34 cellular contexts compared by ENCODE assay signal in genomic region chr16:47486856-47487255, GRCh38. TPM values are rescaled to one million over a fixed set of nuclear protein-coding genes. Genes with fewer than 3 reads are reported as not detected.
DNase-seq lines count a peak whose midpoint lies in the region; ATAC-seq and TF ChIP-seq lines count a peak whose summit lies in the region.
"Had no signal": no experiment of that assay in that cellular context is flagged by ENCODE, and none has a peak within 500 bp of the region (broad histone marks: within the 10 kb centered on the region; RNA-seq: fewer than 3 reads in every experiment).

No MANE protein-coding gene starts in this region.

- H3K36me3 Mint-ChIP-seq in memory B cell: peaks cover 26% of the 10 kb centered on the region

- H3K27me3 Mint-ChIP-seq in memory B cell: no peaks in the 10 kb centered on the region
- H3K27me3 Mint-ChIP-seq: activated CD4-positive, alpha-beta memory T cell treated with anti-CD3 and anti-CD28 coated beads, Interleukin-2, amount 10 ng/mL, durations not matched to agents 7 days and 5 days; B cell; central memory CD8-positive, alpha-beta T cell had no signal

- no peaks in the 10 kb centered on the region for H3K4me1 ChIP-seq in A673 (ENCODE audit: insufficient read depth, low read length, poor library complexity, severe bottlenecking)
- H3K4me1 ChIP-seq: body of pancreas, parathyroid adenoma, testis had no signal

- peaks cover 34% of the 10 kb centered on the region for H3K9me3 ChIP-seq in A673 (ENCODE audit: low read depth, low read length, poor library complexity, severe bottlenecking)
- H3K9me3 ChIP-seq: testis had no signal

- CTCF ChIA-PET in A673 (lab: Charles Lee): no interaction called here

- BruUV-seq in A673 (replicated peaks; lab: Mats Ljungman, UMichigan): no TSS peak

- POLR2A ChIA-PET in A673 (lab: Charles Lee; ENCODE audit: low non-redundant PET): no interaction called here

- ATAC-seq in GM18861 (IDR thresholded peaks at IDR 0.05; ENCODE audit: unreplicated experiment) (peak; percentile 68), GM19467 (IDR thresholded peaks at IDR 0.05; ENCODE audit: unreplicated experiment) (peak; percentile 52), HG03175 (IDR thresholded peaks at IDR 0.05; ENCODE audit: unreplicated experiment) (peak; percentile 67), memory B cell (ENCODE audit: low read depth) (no peak)
- ATAC-seq: body of pancreas; CD8-positive, alpha-beta T cell; heart left ventricle; left ventricle myocardium superior; stimulated activated naive CD8-positive, alpha-beta T cell treated with anti-CD3 and anti-CD28 coated beads, Interleukin-15, Interleukin-2, amounts not matched to agents 100 U/mL and 50 U/mL, for 24 hours had no signal

- H3K27me3 ChIP-seq in A673 (replicated peaks; ENCODE audit: insufficient read depth, low read depth, low read length, poor library complexity): no peaks in the 10 kb centered on the region
- H3K27me3 ChIP-seq: body of pancreas, esophagus squamous epithelium, heart left ventricle, testis had no signal

- H3K4me3 Mint-ChIP-seq in memory B cell: no peak overlapping the region
- H3K4me3 Mint-ChIP-seq: activated CD4-positive, alpha-beta memory T cell treated with anti-CD3 and anti-CD28 coated beads, Interleukin-2, amount 10 ng/mL, durations not matched to agents 7 days and 5 days; activated naive CD4-positive, alpha-beta T cell treated with anti-CD3 and anti-CD28 coated beads for 36 hours; activated T-helper 1 cell treated with anti-CD3 and anti-CD28 coated beads, Interleukin-12 subunit alpha, Interleukin-12 subunit beta, Interleukin-2, Interleukin-4 antibody, amounts not matched to agents 30 ng/mL and 10 ng/mL and 1 ng/mL, durations not matched to agents 14 hours and 24 hours and 36 hours; B cell; CD8-positive, alpha-beta T cell; central memory CD8-positive, alpha-beta T cell; neural crest cell; T-helper 2 cell treated with Interferon-gamma antibody and Interleukin-4, amounts not matched to agents 5 μg/mL and 100 μg/mL, for 36 hours had no signal

- intact Hi-C loops in A673 (cut with micrococcal nuclease; ENCODE audit: unreplicated experiment): no loop called here

- DNase-seq in memory B cell (ENCODE audit: low spot score in 2 of 2): no peak
- DNase-seq in A673 (ENCODE audit: low spot score): no peak
- no peak for DNase-seq in NCI-H1105 (lab: John Stamatoyannopoulos, UW)
- DNase-seq in EL: no peak
- DNase-seq: ACHN; activated CD4-positive, alpha-beta memory T cell treated with anti-CD3 and anti-CD28 coated beads, Interleukin-2, amount 10 ng/mL, durations not matched to agents 7 days and 5 days; activated CD4-positive, alpha-beta T cell treated with anti-CD3 and anti-CD28 coated beads for 1 hour; activated CD8-positive, alpha-beta memory T cell treated with anti-CD3 and anti-CD28 coated beads, Interleukin-2, amount 50 U/mL, for 48 hours; activated naive CD4-positive, alpha-beta T cell treated with anti-CD3 and anti-CD28 coated beads for 36 hours; body of pancreas; CD8-positive, alpha-beta T cell; dermis blood vessel endothelial cell; esophagus squamous epithelium; foreskin melanocyte; GOT3; heart left ventricle; left ventricle myocardium superior; NCI-H1436; NCI-H2081 treated with DMSO at 0.1 percent for 48 hours; NCI-H345; NCI-H69; SHP77; stimulated activated CD4-positive, alpha-beta T cell treated with anti-CD3 and anti-CD28 coated beads, Interleukin-1b, Interleukin-23, amount 100 ng/mL, for 48 hours; stimulated activated naive CD8-positive, alpha-beta T cell treated with anti-CD3 and anti-CD28 coated beads, Interleukin-15, Interleukin-2, amounts not matched to agents 100 U/mL and 50 U/mL, for 24 hours; testis had no signal

- H3K27ac Mint-ChIP-seq in memory B cell: peak overlapping the region; percentile 56
- H3K27ac Mint-ChIP-seq: activated CD4-positive, alpha-beta memory T cell treated with anti-CD3 and anti-CD28 coated beads, Interleukin-2, amount 10 ng/mL, durations not matched to agents 7 days and 5 days; activated naive CD4-positive, alpha-beta T cell treated with anti-CD3 and anti-CD28 coated beads for 36 hours; activated T-helper 1 cell treated with anti-CD3 and anti-CD28 coated beads, Interleukin-12 subunit alpha, Interleukin-12 subunit beta, Interleukin-2, Interleukin-4 antibody, amounts not matched to agents 30 ng/mL and 10 ng/mL and 1 ng/mL, durations not matched to agents 14 hours and 24 hours and 36 hours; B cell; CD8-positive, alpha-beta T cell; T-helper 2 cell treated with Interferon-gamma antibody and Interleukin-4, amounts not matched to agents 5 μg/mL and 100 μg/mL, for 36 hours had no signal

- H3K4me3 ChIP-seq in A673 (ENCODE audit: low read depth, low read length, poor library complexity, severe bottlenecking): no peak overlapping the region
- H3K4me3 ChIP-seq: body of pancreas, esophagus squamous epithelium, heart left ventricle, testis had no signal

- TF ChIP-seq CTCF in A673 (conservative IDR thresholded peaks at IDR 0.05; ENCODE audit: low read depth, low read length): no peak

- peaks cover 10% of the 10 kb centered on the region for H3K4me1 Mint-ChIP-seq in memory B cell
- H3K4me1 Mint-ChIP-seq: activated CD4-positive, alpha-beta memory T cell treated with anti-CD3 and anti-CD28 coated beads, Interleukin-2, amount 10 ng/mL, durations not matched to agents 7 days and 5 days had no signal

- no peaks in the 10 kb centered on the region for H3K36me3 ChIP-seq in A673 (ENCODE audit: insufficient read depth, low read length, poor library complexity, severe bottlenecking)

- peaks cover 4% of the 10 kb centered on the region for H3K9me3 Mint-ChIP-seq in memory B cell
- H3K9me3 Mint-ChIP-seq: central memory CD8-positive, alpha-beta T cell had no signal

- H3K27ac ChIP-seq in A673 (ENCODE audit: low read depth, low read length, poor library complexity, severe bottlenecking): no peak overlapping the region
- H3K27ac ChIP-seq: body of pancreas, esophagus squamous epithelium, heart left ventricle, parathyroid adenoma, testis had no signal

RNA-seq across cellular contexts. Expression of gene PHKB, which starts 25.7 kb away (rescaled TPM):
- 50.6 and 62.4 TPM in 2 replicates for total RNA-seq in A673 (2021)

RNA-seq across cellular contexts. Expression of gene ITFG1, which starts 26.0 kb away (rescaled TPM):
- 39.6 and 40.1 TPM in 2 replicates for total RNA-seq in A673 (2021)
